Comparison of ENCODE assay signal across 8 cellular contexts in the genomic region with DNA sequence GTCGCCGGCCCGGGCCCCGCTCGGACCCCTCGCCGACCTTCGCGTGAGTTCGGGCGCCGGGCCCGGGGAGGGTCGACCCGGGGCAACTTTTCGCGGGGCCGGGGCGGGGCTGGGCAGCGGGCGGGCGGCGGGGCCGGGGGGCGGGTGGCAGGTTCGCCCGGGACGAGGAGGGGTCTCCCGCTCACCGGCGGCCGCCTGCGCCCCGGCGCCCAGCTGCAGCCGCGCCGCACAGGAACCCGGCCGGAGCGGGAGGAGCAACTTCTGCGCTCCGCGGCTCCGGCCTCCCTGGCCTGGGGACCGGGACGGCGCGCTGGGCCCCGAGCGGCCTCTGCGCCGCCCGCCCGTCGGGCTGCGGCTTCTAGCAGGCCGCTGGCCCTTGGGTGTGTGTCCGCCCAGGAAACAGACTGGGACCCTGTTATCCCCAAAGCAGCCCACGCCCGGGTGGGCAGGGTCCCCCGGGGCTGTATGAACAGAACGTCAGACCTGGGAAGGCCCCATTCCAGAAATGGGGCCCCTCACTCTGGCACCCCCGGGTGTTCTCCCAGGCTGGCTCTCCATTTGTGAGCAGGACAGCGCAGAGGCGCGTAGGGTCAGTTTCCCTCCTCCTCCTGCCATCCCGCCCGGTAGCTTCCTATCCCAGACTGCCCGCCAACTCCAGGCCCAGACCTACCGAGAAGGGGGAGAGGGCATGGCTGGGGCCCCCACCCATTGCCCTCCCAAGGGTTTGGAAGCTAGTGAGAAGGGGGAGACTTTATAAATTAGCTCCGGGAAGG. TPM values are rescaled to one million over a fixed set of nuclear protein-coding genes. Genes with fewer than 3 reads are reported as not detected.
A peak's percentile ranks its signal among the peaks of the same experiment; 100 is the strongest.
DNase-seq lines count a peak whose midpoint lies in the region; ATAC-seq and TF ChIP-seq lines count a peak whose summit lies in the region.

No MANE protein-coding gene starts in this region.

- H3K36me3 ChIP-seq in stomach = no peaks in the 10 kb centered on the region

- DNase-seq in AG08396 (ENCODE audit: low spot score) (peak; percentile 74), HK-2 (ENCODE audit: unreplicated experiment) (peak; percentile 58), astrocyte of the cerebellum (ENCODE audit: low read depth) (no peak), immature natural killer cell (peak in 1 of 3 donors; percentile 19), stomach (no peak), AML-193 (lab: John Stamatoyannopoulos, UW) (no peak)

- H3K4me1 ChIP-seq in stomach = peaks cover 66 to 80% (median 76%) of the 10 kb centered on the region in 4 donors

- peak overlapping the region; percentile 25 to 79 (median 53) for H3K4me3 Mint-ChIP-seq in immature natural killer cell

- peaks cover 0 to 9% (median 5%) of the 10 kb centered on the region in 3 donors for H3K27me3 Mint-ChIP-seq in immature natural killer cell (ENCODE audit: low read depth in 3 of 3)

- 1 to 10% (median 1%) methylated on average over 6 to 71 of the region's 72 CpGs for WGBS in stomach, 5 donors

- no peaks in the 10 kb centered on the region for H3K36me3 Mint-ChIP-seq in immature natural killer cell

- TF ChIP-seq POLR2A in stomach (IDR thresholded peaks at IDR 0.05) = no peak

- H3K4me3 ChIP-seq in astrocyte of the cerebellum (ENCODE audit: low read depth, low read length) (peak overlapping the region; percentile 71), stomach (peak overlapping the region; percentile 67 to 77 (median 70))

- ATAC-seq in HG03460 (IDR thresholded peaks at IDR 0.05; ENCODE audit: unreplicated experiment) (no peak), HG02870 (IDR thresholded peaks at IDR 0.05; ENCODE audit: unreplicated experiment) (no peak)

- H3K27ac ChIP-seq in stomach = peak overlapping the region; percentile 81 to 91 (median 90)

- no peaks in the 10 kb centered on the region for H3K27me3 ChIP-seq in stomach

- no peaks in the 10 kb centered on the region for H3K9me3 ChIP-seq in stomach

- peak overlapping the region in 1 of 6 donors; percentile 30 for H3K27ac Mint-ChIP-seq in immature natural killer cell

- no peaks in the 10 kb centered on the region for H3K9me3 Mint-ChIP-seq in immature natural killer cell

- peaks cover 6 to 10% of the 10 kb centered on the region in 2 donors for H3K4me1 Mint-ChIP-seq in immature natural killer cell

- no peak for TF ChIP-seq CTCF in astrocyte of the cerebellum (IDR thresholded peaks at IDR 0.05; ENCODE audit: low read depth, low read length, missing control alignments)
- TF ChIP-seq CTCF in stomach (IDR thresholded peaks at IDR 0.05) = no peak

- intact Hi-C loops in stomach (cut with DNase I; ENCODE audit: low total_unique reads) = no loop called here

- in situ Hi-C loops in astrocyte of the cerebellum (cut with HindIII; ENCODE audit: low sequenced_read_pairs) = loop anchor here (5.0 kb wide), 1 partner anchor 100 kb away; no protein-coding TSS in a partner anchor

- TF ChIP-seq EP300 in stomach (IDR thresholded peaks at IDR 0.05) = no peak

RNA-seq across cellular contexts. Expression of gene RXRA, which starts 0.7 kb away (rescaled TPM):
- polyA plus RNA-seq in immature natural killer cell = 1 to 10 TPM; 1.0 to 4.4 (median 1.9) TPM
- 10 to 100 TPM; 14.0 to 68.4 (median 35.9) TPM for total RNA-seq in stomach
- 10 to 100 TPM; 17.4 to 34.1 (median 24.4) TPM for polyA plus RNA-seq in stomach

Comparison
In these comparisons a context has a peak if more than half of its experiments do, and no peak if none do; other contexts are left out.
1. DNase-seq: peak in AG08396 (single experiment) and HK-2 (single experiment); none in astrocyte of the cerebellum (single experiment), stomach (single experiment) and AML-193 (0 of 2).